12 cellular contexts compared by ENCODE assay signal in genomic region chr11:19370100-19370861, GRCh38.
DNase-seq lines count a peak whose midpoint lies in the region; ATAC-seq and TF ChIP-seq lines count a peak whose summit lies in the region.
"Had no signal": no experiment of that assay in that cellular context is flagged by ENCODE, and none has a peak within 500 bp of the region (broad histone marks: within the 10 kb centered on the region; RNA-seq: fewer than 3 reads in every experiment).

No MANE protein-coding gene starts in this region.

- no peak overlapping the region for H3K27ac Mint-ChIP-seq in naive thymus-derived CD4-positive, alpha-beta T cell
- H3K27ac Mint-ChIP-seq in osteocyte (ENCODE audit: unreplicated experiment), result no peak overlapping the region

- POLR2A ChIA-PET in naive thymus-derived CD4-positive, alpha-beta T cell (lab: Charles Lee), result no interaction called here

- no peak overlapping the region for H3K4me3 ChIP-seq in brain microvascular endothelial cell (ENCODE audit: low read depth, low read length)
- H3K4me3 ChIP-seq in skeletal muscle tissue (ENCODE audit: low read length in 3 of 3), result peak overlapping the region in 1 of 3 donors; percentile 11
- no peak overlapping the region for H3K4me3 ChIP-seq in naive thymus-derived CD4-positive, alpha-beta T cell (ENCODE audit: low read length)
- no peak overlapping the region for H3K4me3 ChIP-seq in HAP-1
- H3K4me3 ChIP-seq: cardiac muscle cell, SJSA1, spleen had no signal

- peaks cover 0 to 7% (median 0%) of the 10 kb centered on the region in 11 donors for H3K9me3 Mint-ChIP-seq in naive thymus-derived CD4-positive, alpha-beta T cell
- H3K9me3 Mint-ChIP-seq in osteocyte (ENCODE audit: unreplicated experiment), result no peaks in the 10 kb centered on the region

- CTCF ChIA-PET in naive thymus-derived CD4-positive, alpha-beta T cell (lab: Charles Lee), result no interaction called here

- no peak for TF ChIP-seq CTCF in brain microvascular endothelial cell (IDR thresholded peaks at IDR 0.05; ENCODE audit: low read depth, low read length, missing control alignments)
- no peak for TF ChIP-seq CTCF in osteocyte (IDR thresholded peaks at IDR 0.05)

- H3K9me3 ChIP-seq in skeletal muscle tissue (ENCODE audit: control insufficient read depth in 3 of 3, low read length in 3 of 3) (no peaks in the 10 kb centered on the region), HAP-1 (no peaks in the 10 kb centered on the region)
- no peaks in the 10 kb centered on the region for H3K9me3 ChIP-seq in naive thymus-derived CD4-positive, alpha-beta T cell (ENCODE audit: control insufficient read depth in 2 of 3, low read length in 3 of 3)
- H3K9me3 ChIP-seq: SJSA1, spleen had no signal

- no peak overlapping the region for H3K9ac ChIP-seq in skeletal muscle tissue (ENCODE audit: low read depth in 1 of 3, low read length in 3 of 3)

- no peaks in the 10 kb centered on the region for H3K36me3 ChIP-seq in brain microvascular endothelial cell (replicated peaks)
- H3K36me3 ChIP-seq in skeletal muscle tissue (ENCODE audit: control insufficient read depth in 3 of 3, insufficient read depth in 3 of 3, low read length in 3 of 3), result no peaks in the 10 kb centered on the region
- H3K36me3 ChIP-seq in naive thymus-derived CD4-positive, alpha-beta T cell (ENCODE audit: control insufficient read depth in 2 of 3, insufficient read depth in 3 of 3, low read length in 3 of 3), result no peaks in the 10 kb centered on the region
- H3K36me3 ChIP-seq in HAP-1 (replicated peaks), result no peaks in the 10 kb centered on the region
- H3K36me3 ChIP-seq: cardiac muscle cell, SJSA1, spleen had no signal

- H3K27me3 ChIP-seq in brain microvascular endothelial cell (replicated peaks) (no peaks in the 10 kb centered on the region), skeletal muscle tissue (ENCODE audit: control insufficient read depth in 3 of 3, insufficient read depth in 3 of 3, low read length in 3 of 3) (no peaks in the 10 kb centered on the region), HAP-1 (ENCODE audit: low read depth) (peaks cover 11% of the 10 kb centered on the region)
- H3K27me3 ChIP-seq in naive thymus-derived CD4-positive, alpha-beta T cell (ENCODE audit: control insufficient read depth in 2 of 2, insufficient read depth in 2 of 2, low read length in 2 of 2), result no peaks in the 10 kb centered on the region
- H3K27me3 ChIP-seq: cardiac muscle cell, SJSA1, spleen had no signal

- no peaks in the 10 kb centered on the region for H3K36me3 Mint-ChIP-seq in naive thymus-derived CD4-positive, alpha-beta T cell
- no peaks in the 10 kb centered on the region for H3K36me3 Mint-ChIP-seq in osteocyte (ENCODE audit: unreplicated experiment)

- no peaks in the 10 kb centered on the region for H3K4me1 Mint-ChIP-seq in naive thymus-derived CD4-positive, alpha-beta T cell
- H3K4me1 Mint-ChIP-seq in osteocyte (ENCODE audit: unreplicated experiment), result peaks cover 32% of the 10 kb centered on the region

- H3K27me3 Mint-ChIP-seq in naive thymus-derived CD4-positive, alpha-beta T cell, result peaks cover 16 to 25% (median 22%) of the 10 kb centered on the region in 5 donors
- no peaks in the 10 kb centered on the region for H3K27me3 Mint-ChIP-seq in osteocyte (ENCODE audit: unreplicated experiment)

- DNase-seq in HS-5 (ENCODE audit: low read depth), result peak; percentile 78
- DNase-seq in brain microvascular endothelial cell, result peak; percentile 38
- peak; percentile 44 for DNase-seq in hepatic stellate cell (ENCODE audit: low spot score)
- DNase-seq in naive thymus-derived CD4-positive, alpha-beta T cell, result no peak
- no peak for DNase-seq in osteocyte (ENCODE audit: extremely low spot score, unreplicated experiment)
- no peak for DNase-seq in SHP77 (lab: John Stamatoyannopoulos, UW)
- no peak for DNase-seq in HAP-1 (ENCODE audit: low spot score in 2 of 2)
- DNase-seq: spleen; stimulated activated naive CD4-positive, alpha-beta T cell had no signal

- H3K4me3 Mint-ChIP-seq in naive thymus-derived CD4-positive, alpha-beta T cell, result no peak overlapping the region
- H3K4me3 Mint-ChIP-seq in osteocyte (ENCODE audit: unreplicated experiment), result no peak overlapping the region

- peaks cover 15 to 30% (median 19%) of the 10 kb centered on the region in 3 donors for H3K4me1 ChIP-seq in skeletal muscle tissue (ENCODE audit: control insufficient read depth in 3 of 3, insufficient read depth in 3 of 3, low read length in 3 of 3)
- no peaks in the 10 kb centered on the region for H3K4me1 ChIP-seq in naive thymus-derived CD4-positive, alpha-beta T cell (ENCODE audit: control insufficient read depth in 2 of 2, insufficient read depth in 2 of 2, low read length in 2 of 2)
- no peaks in the 10 kb centered on the region for H3K4me1 ChIP-seq in HAP-1

- intact Hi-C loops in naive thymus-derived CD4-positive, alpha-beta T cell (cut with micrococcal nuclease), result no loop called here

- in situ Hi-C loops in brain microvascular endothelial cell (cut with HindIII; ENCODE audit: low pct_ligation_motif_present, low sequenced_read_pairs), result no loop called here
- in situ Hi-C loops in HAP-1 (cut with MboI; ENCODE audit: low sequenced_read_pairs), result no loop called here

- H3K27ac ChIP-seq in brain microvascular endothelial cell (no peak overlapping the region), skeletal muscle tissue (ENCODE audit: low read depth, low read length) (peak overlapping the region; percentile 2)
- no peak overlapping the region for H3K27ac ChIP-seq in naive thymus-derived CD4-positive, alpha-beta T cell (ENCODE audit: low read depth, low read length)
- H3K27ac ChIP-seq: cardiac muscle cell, SJSA1 had no signal

- no peak for ATAC-seq in naive thymus-derived CD4-positive, alpha-beta T cell

Comparison
In these comparisons a context has a peak if more than half of its experiments do, and no peak if none do; other contexts are left out.
1. DNase-seq: peak in HS-5 (single experiment), brain microvascular endothelial cell (single experiment) and hepatic stellate cell (single experiment); none in naive thymus-derived CD4-positive, alpha-beta T cell (0 of 9), osteocyte (single experiment), SHP77 (0 of 2) and HAP-1 (0 of 2).